Comparison of ENCODE assay signal across 1 cellular context in the genomic region with DNA sequence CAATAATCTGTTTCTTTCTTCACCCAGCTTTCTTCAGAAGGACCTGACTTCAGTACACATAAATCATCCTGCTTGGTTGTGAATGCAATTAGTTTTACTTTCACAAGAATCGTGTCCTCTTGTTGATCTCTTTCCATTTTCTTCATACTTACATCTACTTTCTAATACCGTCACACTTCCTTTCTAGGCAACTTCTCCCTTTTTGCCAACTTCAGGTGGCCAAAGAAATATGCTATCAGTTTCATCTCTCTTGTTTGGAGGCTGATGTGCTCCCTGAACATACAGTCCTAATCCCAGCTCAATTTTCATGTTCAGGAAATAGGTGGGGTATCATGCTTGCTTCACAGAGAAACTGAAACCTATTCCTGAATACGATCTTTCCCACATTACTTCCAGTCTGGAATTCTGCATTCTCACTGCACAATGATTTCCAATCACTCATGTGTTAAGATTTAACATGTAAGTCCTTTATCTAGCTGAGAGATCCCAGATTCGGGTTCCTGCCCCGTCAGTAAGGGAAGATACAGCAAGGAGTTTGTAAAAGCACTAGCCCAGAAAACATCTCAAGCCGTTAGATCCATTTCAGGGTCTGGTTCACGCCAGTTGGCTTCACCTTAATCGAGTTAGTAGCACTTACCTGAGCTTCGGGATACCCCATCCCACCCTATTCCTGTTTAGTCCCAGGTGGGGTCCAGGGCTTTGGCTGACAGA.
TF ChIP-seq lines count a peak whose summit lies in the region.

No MANE protein-coding gene starts in this region.

TF ChIP-seq in GM23338, 12 proteins besides CTCF, POLR2A, EP300 and RAD21 (continued from another document):
- TF ChIP-seq, protein P1, sequence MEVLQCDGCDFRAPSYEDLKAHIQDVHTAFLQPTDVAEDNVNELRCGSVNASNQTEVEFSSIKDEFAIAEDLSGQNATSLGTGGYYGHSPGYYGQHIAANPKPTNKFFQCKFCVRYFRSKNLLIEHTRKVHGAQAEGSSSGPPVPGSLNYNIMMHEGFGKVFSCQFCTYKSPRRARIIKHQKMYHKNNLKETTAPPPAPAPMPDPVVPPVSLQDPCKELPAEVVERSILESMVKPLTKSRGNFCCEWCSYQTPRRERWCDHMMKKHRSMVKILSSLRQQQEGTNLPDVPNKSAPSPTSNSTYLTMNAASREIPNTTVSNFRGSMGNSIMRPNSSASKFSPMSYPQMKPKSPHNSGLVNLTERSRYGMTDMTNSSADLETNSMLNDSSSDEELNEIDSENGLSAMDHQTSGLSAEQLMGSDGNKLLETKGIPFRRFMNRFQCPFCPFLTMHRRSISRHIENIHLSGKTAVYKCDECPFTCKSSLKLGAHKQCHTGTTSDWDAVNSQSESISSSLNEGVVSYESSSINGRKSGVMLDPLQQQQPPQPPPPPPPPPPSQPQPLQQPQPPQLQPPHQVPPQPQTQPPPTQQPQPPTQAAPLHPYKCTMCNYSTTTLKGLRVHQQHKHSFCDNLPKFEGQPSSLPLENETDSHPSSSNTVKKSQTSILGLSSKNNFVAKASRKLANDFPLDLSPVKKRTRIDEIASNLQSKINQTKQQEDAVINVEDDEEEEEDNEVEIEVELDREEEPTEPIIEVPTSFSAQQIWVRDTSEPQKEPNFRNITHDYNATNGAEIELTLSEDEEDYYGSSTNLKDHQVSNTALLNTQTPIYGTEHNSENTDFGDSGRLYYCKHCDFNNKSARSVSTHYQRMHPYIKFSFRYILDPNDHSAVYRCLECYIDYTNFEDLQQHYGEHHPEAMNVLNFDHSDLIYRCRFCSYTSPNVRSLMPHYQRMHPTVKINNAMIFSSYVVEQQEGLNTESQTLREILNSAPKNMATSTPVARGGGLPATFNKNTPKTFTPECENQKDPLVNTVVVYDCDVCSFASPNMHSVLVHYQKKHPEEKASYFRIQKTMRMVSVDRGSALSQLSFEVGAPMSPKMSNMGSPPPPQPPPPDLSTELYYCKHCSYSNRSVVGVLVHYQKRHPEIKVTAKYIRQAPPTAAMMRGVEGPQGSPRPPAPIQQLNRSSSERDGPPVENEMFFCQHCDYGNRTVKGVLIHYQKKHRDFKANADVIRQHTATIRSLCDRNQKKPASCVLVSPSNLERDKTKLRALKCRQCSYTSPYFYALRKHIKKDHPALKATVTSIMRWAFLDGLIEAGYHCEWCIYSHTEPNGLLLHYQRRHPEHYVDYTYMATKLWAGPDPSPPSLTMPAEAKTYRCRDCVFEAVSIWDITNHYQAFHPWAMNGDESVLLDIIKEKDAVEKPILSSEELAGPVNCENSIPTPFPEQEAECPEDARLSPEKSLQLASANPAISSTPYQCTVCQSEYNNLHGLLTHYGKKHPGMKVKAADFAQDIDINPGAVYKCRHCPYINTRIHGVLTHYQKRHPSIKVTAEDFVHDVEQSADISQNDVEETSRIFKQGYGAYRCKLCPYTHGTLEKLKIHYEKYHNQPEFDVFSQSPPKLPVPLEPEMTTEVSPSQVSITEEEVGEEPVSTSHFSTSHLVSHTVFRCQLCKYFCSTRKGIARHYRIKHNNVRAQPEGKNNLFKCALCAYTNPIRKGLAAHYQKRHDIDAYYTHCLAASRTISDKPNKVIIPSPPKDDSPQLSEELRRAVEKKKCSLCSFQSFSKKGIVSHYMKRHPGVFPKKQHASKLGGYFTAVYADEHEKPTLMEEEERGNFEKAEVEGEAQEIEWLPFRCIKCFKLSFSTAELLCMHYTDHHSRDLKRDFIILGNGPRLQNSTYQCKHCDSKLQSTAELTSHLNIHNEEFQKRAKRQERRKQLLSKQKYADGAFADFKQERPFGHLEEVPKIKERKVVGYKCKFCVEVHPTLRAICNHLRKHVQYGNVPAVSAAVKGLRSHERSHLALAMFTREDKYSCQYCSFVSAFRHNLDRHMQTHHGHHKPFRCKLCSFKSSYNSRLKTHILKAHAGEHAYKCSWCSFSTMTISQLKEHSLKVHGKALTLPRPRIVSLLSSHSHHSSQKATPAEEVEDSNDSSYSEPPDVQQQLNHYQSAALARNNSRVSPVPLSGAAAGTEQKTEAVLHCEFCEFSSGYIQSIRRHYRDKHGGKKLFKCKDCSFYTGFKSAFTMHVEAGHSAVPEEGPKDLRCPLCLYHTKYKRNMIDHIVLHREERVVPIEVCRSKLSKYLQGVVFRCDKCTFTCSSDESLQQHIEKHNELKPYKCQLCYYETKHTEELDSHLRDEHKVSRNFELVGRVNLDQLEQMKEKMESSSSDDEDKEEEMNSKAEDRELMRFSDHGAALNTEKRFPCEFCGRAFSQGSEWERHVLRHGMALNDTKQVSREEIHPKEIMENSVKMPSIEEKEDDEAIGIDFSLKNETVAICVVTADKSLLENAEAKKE (CRISPR knock-in tag; IDR thresholded peaks at IDR 0.05), result no peak
- TF ChIP-seq STAT1 (IDR thresholded peaks at IDR 0.05; ENCODE audit: unreplicated experiment), result no peak
